In the genomic region with DNA sequence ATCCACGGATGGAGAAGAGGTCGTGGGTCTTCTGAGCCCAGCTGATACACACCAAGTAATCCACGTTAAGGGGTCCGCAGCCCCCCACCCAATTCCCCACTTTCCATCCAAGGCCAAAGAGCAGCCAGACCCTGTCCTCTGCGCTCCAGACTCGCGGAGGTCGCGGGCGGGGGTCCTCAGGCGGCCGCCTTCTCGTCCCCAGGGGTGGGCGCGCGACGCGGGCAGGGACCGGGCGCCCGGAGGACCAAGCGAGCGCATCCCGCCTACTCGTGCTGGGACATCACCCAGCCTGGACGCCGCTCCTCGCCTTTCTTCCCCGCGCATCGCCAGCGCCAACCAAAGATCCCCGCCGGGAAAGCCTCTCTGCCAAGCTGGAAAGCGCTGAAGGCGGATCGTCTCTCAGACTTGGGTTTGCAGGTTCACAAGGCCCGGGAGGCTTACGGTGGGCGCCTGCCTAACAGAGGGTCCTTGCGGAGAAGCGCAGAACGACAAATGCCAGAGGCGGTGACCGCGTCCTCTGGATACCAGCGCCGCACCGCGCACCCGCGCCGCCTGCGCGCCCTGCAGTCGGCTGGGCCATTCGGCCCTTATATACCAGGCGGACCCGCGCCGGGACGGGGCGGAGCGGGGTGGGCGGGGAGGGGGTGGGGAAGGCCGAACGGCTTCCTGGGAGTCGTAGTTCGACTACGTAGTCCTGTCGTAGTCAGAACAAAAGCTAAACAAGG, we compare ENCODE assay signal across 8 cellular contexts.
DNase-seq lines count a peak whose midpoint lies in the region; ATAC-seq, FAIRE-seq and TF ChIP-seq lines count a peak whose summit lies in the region.

No MANE protein-coding gene starts in this region.

- H3K36me3 Mint-ChIP-seq in mesothelial cell of epicardium = no peaks in the 10 kb centered on the region

- peak overlapping the region; percentile 81 for H3K27ac Mint-ChIP-seq in mesothelial cell of epicardium

- ATAC-seq in HG02798 (IDR thresholded peaks at IDR 0.05; ENCODE audit: poor library complexity, unreplicated experiment) = peak; percentile 75

- FAIRE-seq in GM12892 (lab: Jason Lieb, UNC) = no peak

- peak overlapping the region; percentile 83 for H3K4me3 Mint-ChIP-seq in mesothelial cell of epicardium

- peak; percentile 45; the same call in 1 of the 2 replicates for TF ChIP-seq POLR2A in GM12892 (IDR thresholded peaks at IDR 0.05; ENCODE audit: low read depth, low read length)

- no peaks in the 10 kb centered on the region for H3K9me3 Mint-ChIP-seq in mesothelial cell of epicardium

- TF ChIP-seq CTCF in mesothelial cell of epicardium (IDR thresholded peaks at IDR 0.05; ENCODE audit: unreplicated experiment) = no peak

- peaks cover 32% of the 10 kb centered on the region for H3K4me1 Mint-ChIP-seq in mesothelial cell of epicardium

- DNase-seq in GM12892 (ENCODE audit: insufficient read length) = peak; percentile 52
- peak; percentile 92 for DNase-seq in NCI-H345 (lab: John Stamatoyannopoulos, UW)
- DNase-seq in activated CD8-positive, alpha-beta memory T cell treated with anti-CD3 and anti-CD28 coated beads for 48 hours (ENCODE audit: low read depth in 2 of 3, low spot score in 2 of 3) = peak; percentile 11 to 34 (median 13)
- peak; percentile 93 for DNase-seq in epidermal melanocyte (ENCODE audit: insufficient read length, low spot score)
- DNase-seq in mesothelial cell of epicardium (ENCODE audit: low spot score in 2 of 2, unreplicated experiment in 2 of 2) = peak; percentile 74 to 85
- peak; percentile 23 for DNase-seq in stimulated activated CD8-positive, alpha-beta memory T cell treated with anti-CD3 and anti-CD28 coated beads, Interleukin-15, amount 100 ng/mL, for 24 hours (ENCODE audit: low read depth)
- no peak for DNase-seq in effector CD8-positive, alpha-beta T cell (lab: John Stamatoyannopoulos, UW)

- H3K27me3 Mint-ChIP-seq in mesothelial cell of epicardium (ENCODE audit: low read depth) = peaks cover 67% of the 10 kb centered on the region
